Comparison of ENCODE assay signal across 13 cellular contexts in the genomic region with DNA sequence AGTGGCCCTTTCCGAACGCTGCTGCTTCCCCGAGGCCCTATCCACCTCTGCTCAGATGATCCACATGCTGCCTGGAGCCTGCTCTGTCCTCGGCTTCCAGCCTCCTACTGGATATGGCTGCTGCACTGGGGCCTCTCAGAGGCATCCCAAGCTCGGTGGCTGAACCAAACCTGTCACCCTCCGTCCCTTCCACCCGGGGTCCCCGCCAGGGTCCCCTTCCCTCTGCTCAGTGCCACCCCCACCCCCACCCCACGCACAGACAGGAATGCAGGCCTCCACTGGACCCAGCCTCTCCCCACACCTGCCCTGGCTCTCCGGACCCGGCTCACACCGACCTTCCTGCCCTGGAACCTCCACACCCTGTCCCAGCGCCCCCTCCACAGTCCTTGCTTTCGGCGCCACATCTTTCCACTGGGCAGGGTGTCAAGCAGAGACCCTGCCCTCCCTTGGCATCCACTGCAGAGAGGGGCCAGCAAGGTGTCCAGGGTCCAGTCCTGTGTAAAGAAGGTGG. TPM values are rescaled to one million over a fixed set of nuclear protein-coding genes. Genes with fewer than 3 reads are reported as not detected.
"Had no signal": no experiment of that assay in that cellular context is flagged by ENCODE, and none has a peak within 500 bp of the region (broad histone marks: within the 10 kb centered on the region; RNA-seq: fewer than 3 reads in every experiment).

No MANE protein-coding gene starts in this region.

- H3K36me3 ChIP-seq: spleen, upper lobe of right lung had no signal

- H3K4me3 ChIP-seq: gastrocnemius medialis, heart left ventricle, left lung, spleen, upper lobe of right lung had no signal

- H3K27ac ChIP-seq: gastrocnemius medialis, heart left ventricle, left lung, spleen, upper lobe of right lung had no signal

- ATAC-seq: esophagus mucosa, gastrocnemius medialis, heart left ventricle, sciatic nerve, upper lobe of right lung had no signal

- H3K36me3 Mint-ChIP-seq: activated naive CD4-positive, alpha-beta T cell treated with anti-CD3 and anti-CD28 coated beads, Interleukin-2, amount 50 U/mL, for 24 hours had no signal

- H3K4me3 Mint-ChIP-seq: activated naive CD4-positive, alpha-beta T cell treated with anti-CD3 and anti-CD28 coated beads, Interleukin-2, amount 50 U/mL, for 24 hours; neural crest cell; T-helper 2 cell treated with Interferon-gamma antibody and Interleukin-4, amounts not matched to agents 5 μg/mL and 100 μg/mL, for 36 hours had no signal

- H3K27me3 Mint-ChIP-seq: activated naive CD4-positive, alpha-beta T cell treated with anti-CD3 and anti-CD28 coated beads, Interleukin-2, amount 50 U/mL, for 24 hours had no signal

- DNase-seq: activated gamma-delta T cell had no signal

- H3K27ac Mint-ChIP-seq: activated naive CD4-positive, alpha-beta T cell treated with anti-CD3 and anti-CD28 coated beads, Interleukin-2, amount 50 U/mL, for 24 hours; T-helper 2 cell treated with Interferon-gamma antibody and Interleukin-4, amounts not matched to agents 5 μg/mL and 100 μg/mL, for 36 hours had no signal

- H3K4me1 Mint-ChIP-seq: neural crest cell had no signal

- H3K27me3 ChIP-seq: gastrocnemius medialis, upper lobe of right lung had no signal

- H3K9me3 Mint-ChIP-seq: activated naive CD4-positive, alpha-beta T cell treated with anti-CD3 and anti-CD28 coated beads, Interleukin-2, amount 50 U/mL, for 24 hours; neural crest cell; T-helper 2 cell treated with Interferon-gamma antibody and Interleukin-4, amounts not matched to agents 5 μg/mL and 100 μg/mL, for 36 hours had no signal

- H3K9me3 ChIP-seq: gastrocnemius medialis, heart left ventricle, left lung, spleen, upper lobe of right lung had no signal

RNA-seq across cellular contexts. Expression of a gene that starts 53.5 kb away (rescaled TPM):
- total RNA-seq: bronchial epithelial cell, gastrocnemius medialis, myocyte had no signal
